In the genomic region with DNA sequence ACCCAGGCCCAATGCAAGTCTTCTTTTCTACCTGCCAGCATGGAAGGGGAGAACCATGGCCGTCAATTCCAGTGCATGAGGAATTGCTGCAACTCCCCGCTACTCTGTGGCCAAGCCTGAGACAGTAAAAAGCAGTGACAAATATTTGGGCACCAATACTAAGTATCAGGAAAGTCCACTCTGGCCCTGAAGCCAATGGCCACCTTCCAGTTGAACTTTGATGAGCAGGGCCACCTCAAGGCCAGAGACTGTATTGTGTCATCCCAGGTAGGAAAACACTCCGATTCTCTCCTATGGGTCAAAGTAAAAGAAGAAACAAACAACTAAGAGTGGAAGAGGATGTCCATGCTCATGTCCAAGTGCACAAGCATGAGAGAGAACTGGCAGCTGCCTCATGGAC, we compare ENCODE assay signal across 5 cellular contexts.
"Had no signal": no experiment of that assay in that cellular context is flagged by ENCODE, and none has a peak within 500 bp of the region (broad histone marks: within the 10 kb centered on the region; RNA-seq: fewer than 3 reads in every experiment).

No MANE protein-coding gene starts in this region.

- H3K27ac Mint-ChIP-seq: GM23338, H9, IgD-negative memory B cell had no signal

- H3K36me3 Mint-ChIP-seq: IgD-negative memory B cell had no signal

- H3K4me3 ChIP-seq: GM23338 had no signal

- H3K4me3 Mint-ChIP-seq: GM23338, H9, IgD-negative memory B cell had no signal

- ATAC-seq: GM23338 had no signal

- DNase-seq: H9, HCEC 1CT, KBM-7 had no signal

- H3K27me3 Mint-ChIP-seq: IgD-negative memory B cell had no signal
